20 cellular contexts compared by ENCODE assay signal in the genomic region with DNA sequence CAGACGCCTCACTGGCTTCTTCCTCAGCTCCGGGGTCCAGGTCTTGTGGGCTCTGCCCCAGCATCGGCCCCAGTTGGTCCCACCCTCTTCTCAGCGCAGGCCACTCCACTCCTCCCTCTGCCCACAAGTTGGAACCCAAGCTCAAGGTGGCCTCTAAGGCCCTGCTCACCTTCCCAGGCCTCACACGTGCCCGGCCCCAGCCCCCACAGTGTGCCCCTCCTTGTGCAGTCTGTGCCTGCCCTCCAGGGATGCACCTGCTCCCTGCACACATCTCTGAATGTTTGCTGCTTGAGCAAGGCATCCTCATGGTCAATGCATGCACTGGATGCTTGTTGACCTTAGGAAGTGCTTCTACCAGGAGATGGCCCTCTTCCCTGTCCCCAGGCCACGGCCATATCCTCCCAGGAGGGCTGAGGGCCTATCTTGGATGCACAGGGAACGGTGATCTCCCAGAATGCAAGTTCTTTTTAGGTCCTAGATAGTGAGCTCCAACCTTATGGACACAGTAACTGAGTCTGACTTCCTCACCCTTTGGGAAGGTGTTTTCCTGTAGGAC. TPM values are rescaled to one million over a fixed set of nuclear protein-coding genes. Genes with fewer than 3 reads are reported as not detected.
DNase-seq lines count a peak whose midpoint lies in the region; ATAC-seq and TF ChIP-seq lines count a peak whose summit lies in the region.
"Had no signal": no experiment of that assay in that cellular context is flagged by ENCODE, and none has a peak within 500 bp of the region (broad histone marks: within the 10 kb centered on the region; RNA-seq: fewer than 3 reads in every experiment).

No MANE protein-coding gene starts in this region.

- ATAC-seq in T-helper 17 cell = no peak
- ATAC-seq in stimulated activated naive B cell treated with anti-CD40 and anti-IgM and Interleukin-4, amounts not matched to agents 10 μg/mL and 1 μg/mL and 100 μg/mL, for 72 hours (replicated peaks) = no peak
- ATAC-seq in activated T-cell treated with anti-CD3 and anti-CD28 coated beads, Interleukin-2, amount 50 U/mL, for 4 hours = no peak
- ATAC-seq: CD8-positive, alpha-beta T cell; left lobe of liver; pancreas had no signal

- CTCF ChIA-PET in activated CD4-positive, alpha-beta T cell treated with anti-CD3 and anti-CD28 coated beads, Interleukin-2, amount 10 ng/mL, durations not matched to agents 7 days and 5 days (lab: Charles Lee) = interaction anchor here (0.7 to 3.3 kb wide), 5 partner anchors 9 to 27 kb away, joined by 4 to 16 read pairs (median 10); a partner anchor contains a TSS

- H3K4me3 Mint-ChIP-seq in activated CD4-positive, alpha-beta T cell treated with anti-CD3 and anti-CD28 coated beads, Interleukin-2, amount 10 ng/mL, durations not matched to agents 7 days and 5 days = no peak overlapping the region
- H3K4me3 Mint-ChIP-seq in T-helper 17 cell (no peak overlapping the region), CD14-positive monocyte (no peak overlapping the region)
- H3K4me3 Mint-ChIP-seq in stimulated activated naive B cell treated with anti-CD40 and anti-IgM and Interleukin-4, amounts not matched to agents 10 μg/mL and 1 μg/mL and 100 μg/mL, for 72 hours = peak overlapping the region; percentile 7 to 14
- no peak overlapping the region for H3K4me3 Mint-ChIP-seq in activated T-cell treated with anti-CD3 and anti-CD28 coated beads, Interleukin-2, amount 50 U/mL, for 4 hours
- H3K4me3 Mint-ChIP-seq: CD8-positive, alpha-beta T cell had no signal

- intact Hi-C loops in CD14-positive monocyte (cut with micrococcal nuclease) = no loop called here

- POLR2A ChIA-PET in activated CD4-positive, alpha-beta T cell treated with anti-CD3 and anti-CD28 coated beads, Interleukin-2, amount 10 ng/mL, durations not matched to agents 7 days and 5 days (lab: Charles Lee) = no interaction called here

- no peak for DNase-seq in activated CD4-positive, alpha-beta T cell treated with anti-CD3 and anti-CD28 coated beads, Interleukin-2, amount 10 ng/mL, durations not matched to agents 7 days and 5 days
- no peak for DNase-seq in activated CD4-positive, alpha-beta T cell treated with anti-CD3 and anti-CD28 coated beads, Interleukin-2, amount 50 U/mL, for 4 hours
- no peak for DNase-seq in T-helper 17 cell
- DNase-seq in stimulated activated naive B cell treated with anti-CD40 and anti-IgM and Interleukin-4, amounts not matched to agents 10 μg/mL and 1 μg/mL and 100 μg/mL, for 72 hours = no peak
- no peak for DNase-seq in activated T-cell treated with anti-CD3 and anti-CD28 coated beads, Interleukin-2, amount 50 U/mL, for 4 hours
- DNase-seq in CD14-positive monocyte (ENCODE audit: low spot score) = no peak
- DNase-seq: activated CD4-positive, alpha-beta T cell treated with anti-CD3 and anti-CD28 coated beads, Interleukin-2, amount 50 U/mL, for 48 hours; activated effector memory CD4-positive, alpha-beta T cell treated with anti-CD3 and anti-CD28 coated beads, Interleukin-2, amount 50 U/mL, for 16 hours; CD8-positive, alpha-beta T cell; foreskin fibroblast; GM23248; NCI-H187 treated with DMSO at 0.1 percent for 48 hours; pancreas; stimulated activated CD4-positive, alpha-beta T cell treated with anti-CD3 and anti-CD28 coated beads, Interleukin-4, amount 100 ng/mL, for 24 hours had no signal

- H3K27me3 Mint-ChIP-seq in activated CD4-positive, alpha-beta T cell treated with anti-CD3 and anti-CD28 coated beads, Interleukin-2, amount 10 ng/mL, durations not matched to agents 7 days and 5 days = peaks cover 2% of the 10 kb centered on the region
- H3K27me3 Mint-ChIP-seq in T-helper 17 cell (peaks cover 13% of the 10 kb centered on the region), CD14-positive monocyte (ENCODE audit: low read depth in 3 of 3) (peaks cover 0 to 5% (median 3%) of the 10 kb centered on the region in 3 donors)
- no peaks in the 10 kb centered on the region for H3K27me3 Mint-ChIP-seq in stimulated activated naive B cell treated with anti-CD40 and anti-IgM and Interleukin-4, amounts not matched to agents 10 μg/mL and 1 μg/mL and 100 μg/mL, for 72 hours
- H3K27me3 Mint-ChIP-seq in activated T-cell treated with anti-CD3 and anti-CD28 coated beads, Interleukin-2, amount 50 U/mL, for 4 hours (ENCODE audit: low read depth) = no peaks in the 10 kb centered on the region

- H3K4me1 Mint-ChIP-seq in activated CD4-positive, alpha-beta T cell treated with anti-CD3 and anti-CD28 coated beads, Interleukin-2, amount 10 ng/mL, durations not matched to agents 7 days and 5 days = peaks cover 23% of the 10 kb centered on the region
- H3K4me1 Mint-ChIP-seq in T-helper 17 cell (peaks cover 10% of the 10 kb centered on the region), CD14-positive monocyte (peaks cover 11% of the 10 kb centered on the region)
- H3K4me1 Mint-ChIP-seq in stimulated activated naive B cell treated with anti-CD40 and anti-IgM and Interleukin-4, amounts not matched to agents 10 μg/mL and 1 μg/mL and 100 μg/mL, for 72 hours = peaks cover 41 to 63% of the 10 kb centered on the region in 2 donors
- peaks cover 10% of the 10 kb centered on the region for H3K4me1 Mint-ChIP-seq in activated T-cell treated with anti-CD3 and anti-CD28 coated beads, Interleukin-2, amount 50 U/mL, for 4 hours (ENCODE audit: low read depth)

- H3K36me3 Mint-ChIP-seq in activated CD4-positive, alpha-beta T cell treated with anti-CD3 and anti-CD28 coated beads, Interleukin-2, amount 10 ng/mL, durations not matched to agents 7 days and 5 days (ENCODE audit: low read depth) = no peaks in the 10 kb centered on the region
- H3K36me3 Mint-ChIP-seq in T-helper 17 cell (ENCODE audit: low read depth) = no peaks in the 10 kb centered on the region
- no peaks in the 10 kb centered on the region for H3K36me3 Mint-ChIP-seq in stimulated activated naive B cell treated with anti-CD40 and anti-IgM and Interleukin-4, amounts not matched to agents 10 μg/mL and 1 μg/mL and 100 μg/mL, for 72 hours
- H3K36me3 Mint-ChIP-seq in activated T-cell treated with anti-CD3 and anti-CD28 coated beads, Interleukin-2, amount 50 U/mL, for 4 hours (ENCODE audit: insufficient read depth) = no peaks in the 10 kb centered on the region
- no peaks in the 10 kb centered on the region for H3K36me3 Mint-ChIP-seq in CD14-positive monocyte
- H3K36me3 Mint-ChIP-seq: CD8-positive, alpha-beta T cell had no signal

- no peaks in the 10 kb centered on the region for H3K9me3 ChIP-seq in T-helper 17 cell (ENCODE audit: control insufficient read depth, low read length, poor library complexity, severe bottlenecking)
- H3K9me3 ChIP-seq: pancreas, SJSA1, tibial nerve had no signal

- H3K27ac Mint-ChIP-seq in activated CD4-positive, alpha-beta T cell treated with anti-CD3 and anti-CD28 coated beads, Interleukin-2, amount 10 ng/mL, durations not matched to agents 7 days and 5 days = peak overlapping the region; percentile 37
- H3K27ac Mint-ChIP-seq in T-helper 17 cell (peak overlapping the region; percentile 65), CD14-positive monocyte (no peak overlapping the region)
- peak overlapping the region; percentile 90 for H3K27ac Mint-ChIP-seq in stimulated activated naive B cell treated with anti-CD40 and anti-IgM and Interleukin-4, amounts not matched to agents 10 μg/mL and 1 μg/mL and 100 μg/mL, for 72 hours
- H3K27ac Mint-ChIP-seq: CD8-positive, alpha-beta T cell had no signal

- TF ChIP-seq CTCF in CD14-positive monocyte (IDR thresholded peaks at IDR 0.05) = no peak

- no peaks in the 10 kb centered on the region for H3K9me3 Mint-ChIP-seq in activated CD4-positive, alpha-beta T cell treated with anti-CD3 and anti-CD28 coated beads, Interleukin-2, amount 10 ng/mL, durations not matched to agents 7 days and 5 days
- H3K9me3 Mint-ChIP-seq in stimulated activated naive B cell treated with anti-CD40 and anti-IgM and Interleukin-4, amounts not matched to agents 10 μg/mL and 1 μg/mL and 100 μg/mL, for 72 hours = no peaks in the 10 kb centered on the region
- H3K9me3 Mint-ChIP-seq in activated T-cell treated with anti-CD3 and anti-CD28 coated beads, Interleukin-2, amount 50 U/mL, for 4 hours = no peaks in the 10 kb centered on the region
- peaks cover 0 to 6% (median 0%) of the 10 kb centered on the region in 7 donors for H3K9me3 Mint-ChIP-seq in CD14-positive monocyte
- H3K9me3 Mint-ChIP-seq: CD8-positive, alpha-beta T cell had no signal

RNA-seq across cellular contexts. Expression of a gene that starts 7.7 kb away (rescaled TPM):
- total RNA-seq in activated CD4-positive, alpha-beta T cell treated with anti-CD3 and anti-CD28 coated beads, Interleukin-2, amount 10 ng/mL, durations not matched to agents 7 days and 5 days = 1 to 10 TPM; 4.1 to 4.8 TPM
- 1 to 10 TPM; 1.1 to 4.2 TPM for total RNA-seq in T-helper 17 cell
- 10 to 100 TPM; 26.7 to 36.3 (median 35.7) TPM for total RNA-seq in activated T-cell treated with anti-CD3 and anti-CD28 coated beads, Interleukin-2, amount 50 U/mL, for 4 hours
- polyA plus RNA-seq in CD14-positive monocyte = not detected
- total RNA-seq: M059J, NCI-H460, SJSA1 had no signal

RNA-seq across cellular contexts. Expression of a gene that starts 14.1 kb away (rescaled TPM):
- 10 to 100 TPM; 31.8 to 38.2 TPM for total RNA-seq in activated CD4-positive, alpha-beta T cell treated with anti-CD3 and anti-CD28 coated beads, Interleukin-2, amount 10 ng/mL, durations not matched to agents 7 days and 5 days
- total RNA-seq in T-helper 17 cell = 10 to 100 TPM; 27.2 to 29.7 TPM
- total RNA-seq in activated T-cell treated with anti-CD3 and anti-CD28 coated beads, Interleukin-2, amount 50 U/mL, for 4 hours = 10 to 100 TPM; 33.0 to 45.1 (median 37.7) TPM
- polyA plus RNA-seq in CD14-positive monocyte = 1 to 10 TPM; 4.8 TPM

RNA-seq across cellular contexts. Expression of a gene that starts 26.9 kb away (rescaled TPM):
- 100 to 1,000 TPM; 117 to 128 TPM for total RNA-seq in activated CD4-positive, alpha-beta T cell treated with anti-CD3 and anti-CD28 coated beads, Interleukin-2, amount 10 ng/mL, durations not matched to agents 7 days and 5 days
- 10 to 100 TPM; 46.3 to 53.3 TPM for total RNA-seq in T-helper 17 cell
- total RNA-seq in activated T-cell treated with anti-CD3 and anti-CD28 coated beads, Interleukin-2, amount 50 U/mL, for 4 hours = 100 to 1,000 TPM; 336 to 373 (median 346) TPM
- polyA plus RNA-seq in CD14-positive monocyte = 10 to 100 TPM; 24.1 to 25.7 TPM

RNA-seq across cellular contexts. Expression of a gene that starts 31.0 kb away (rescaled TPM):
- total RNA-seq in activated CD4-positive, alpha-beta T cell treated with anti-CD3 and anti-CD28 coated beads, Interleukin-2, amount 10 ng/mL, durations not matched to agents 7 days and 5 days = under 1 TPM in 1 of 2 experiments, not detected in 1; 0.32 TPM
- under 1 TPM in 1 of 2 donors, not detected in 1; 0.92 TPM for total RNA-seq in T-helper 17 cell
- under 1 TPM in 1 of 3 donors, not detected in 2; 0.24 TPM for total RNA-seq in activated T-cell treated with anti-CD3 and anti-CD28 coated beads, Interleukin-2, amount 50 U/mL, for 4 hours
- polyA plus RNA-seq in CD14-positive monocyte = not detected
- total RNA-seq: GM23248, left lobe of liver, NCI-H460 had no signal
- polyA plus RNA-seq: GM23248 had no signal

RNA-seq across cellular contexts. Expression of a gene that starts 44.7 kb away (rescaled TPM):
- total RNA-seq in activated CD4-positive, alpha-beta T cell treated with anti-CD3 and anti-CD28 coated beads, Interleukin-2, amount 10 ng/mL, durations not matched to agents 7 days and 5 days = not detected
- total RNA-seq in T-helper 17 cell = not detected
- total RNA-seq in activated T-cell treated with anti-CD3 and anti-CD28 coated beads, Interleukin-2, amount 50 U/mL, for 4 hours = under 1 TPM in 1 of 3 donors, not detected in 2; 0.55 TPM
- polyA plus RNA-seq in CD14-positive monocyte = not detected
- total RNA-seq: CD8-positive, alpha-beta T cell; GM23248; left lobe of liver; M059J; mucosa of gallbladder; NCI-H460; SJSA1; tibial nerve had no signal
- polyA plus RNA-seq: GM23248 had no signal

Comparison
In these comparisons a context has a peak if more than half of its experiments do, and no peak if none do; other contexts are left out.
1. H3K27ac Mint-ChIP-seq: peak in activated CD4-positive, alpha-beta T cell treated with anti-CD3 and anti-CD28 coated beads, Interleukin-2, amount 10 ng/mL, durations not matched to agents 7 days and 5 days (single experiment), T-helper 17 cell (single experiment) and stimulated activated naive B cell treated with anti-CD40 and anti-IgM and Interleukin-4, amounts not matched to agents 10 μg/mL and 1 μg/mL and 100 μg/mL, for 72 hours (single experiment); none in CD14-positive monocyte (0 of 7).
2. H3K4me3 Mint-ChIP-seq: peak in stimulated activated naive B cell treated with anti-CD40 and anti-IgM and Interleukin-4, amounts not matched to agents 10 μg/mL and 1 μg/mL and 100 μg/mL, for 72 hours (2 of 2); none in activated CD4-positive, alpha-beta T cell treated with anti-CD3 and anti-CD28 coated beads, Interleukin-2, amount 10 ng/mL, durations not matched to agents 7 days and 5 days (single experiment), T-helper 17 cell (single experiment), activated T-cell treated with anti-CD3 and anti-CD28 coated beads, Interleukin-2, amount 50 U/mL, for 4 hours (single experiment) and CD14-positive monocyte (0 of 2).
3. RNA of a gene that starts 7.7 kb away (total RNA-seq): 26.7 to 36.3 TPM in activated T-cell treated with anti-CD3 and anti-CD28 coated beads, Interleukin-2, amount 50 U/mL, for 4 hours; 4.1 to 4.8 TPM in activated CD4-positive, alpha-beta T cell treated with anti-CD3 and anti-CD28 coated beads, Interleukin-2, amount 10 ng/mL, durations not matched to agents 7 days and 5 days and 1.1 to 4.2 TPM in T-helper 17 cell; every median in the first group is over 4 times any median in the second.